In the genomic region with DNA sequence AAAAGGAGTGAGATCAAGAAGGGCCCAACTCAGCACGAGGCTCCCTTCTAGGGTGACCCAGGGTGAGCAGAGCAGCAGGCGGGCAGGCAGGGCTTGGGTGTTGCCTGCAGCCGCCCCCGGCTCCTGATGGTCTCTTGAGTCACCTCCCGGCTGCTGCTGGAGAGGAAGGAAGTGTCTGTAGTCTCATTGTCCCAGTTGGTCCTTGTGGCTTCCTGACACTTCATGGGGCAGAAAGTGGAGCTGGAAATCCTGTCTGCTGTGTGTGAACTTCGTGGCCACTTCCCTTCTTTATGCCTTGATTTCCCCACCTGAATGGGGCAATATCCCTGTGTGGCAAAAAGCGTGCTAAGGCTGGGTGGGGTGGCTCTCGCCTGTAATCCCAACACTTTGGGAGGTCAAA, we compare ENCODE assay signal across 9 cellular contexts. TPM values are rescaled to one million over a fixed set of nuclear protein-coding genes. Genes with fewer than 3 reads are reported as not detected.
DNase-seq lines count a peak whose midpoint lies in the region; ATAC-seq and TF ChIP-seq lines count a peak whose summit lies in the region.
"Had no signal": no experiment of that assay in that cellular context is flagged by ENCODE, and none has a peak within 500 bp of the region (broad histone marks: within the 10 kb centered on the region; RNA-seq: fewer than 3 reads in every experiment).

No MANE protein-coding gene starts in this region.

- no peak for DNase-seq in activated naive CD4-positive, alpha-beta T cell treated with anti-CD3 and anti-CD28 coated beads for 36 hours
- peak; percentile 44 for DNase-seq in activated CD4-positive, alpha-beta memory T cell treated with anti-CD3 and anti-CD28 coated beads for 36 hours
- DNase-seq in left cardiac atrium (peak; percentile 71), thoracic aorta (ENCODE audit: low spot score) (no peak), amniotic stem cell (lab: John Stamatoyannopoulos, UW) (no peak)
- DNase-seq: activated CD8-positive, alpha-beta memory T cell treated with anti-CD3 and anti-CD28 coated beads for 24 hours had no signal

- POLR2A ChIA-PET in activated CD4-positive, alpha-beta memory T cell treated with anti-CD3 and anti-CD28 coated beads for 36 hours (lab: Charles Lee) = interaction anchor here (0.6 kb wide), 1 partner anchor 25 kb away, joined by 3 read pairs; no protein-coding TSS in a partner anchor

- no peak for TF ChIP-seq CTCF in thoracic aorta (IDR thresholded peaks at IDR 0.05)

- intact Hi-C loops in activated naive CD4-positive, alpha-beta T cell treated with anti-CD3 and anti-CD28 coated beads for 36 hours (cut with micrococcal nuclease) = no loop called here
- intact Hi-C loops in activated CD4-positive, alpha-beta memory T cell treated with anti-CD3 and anti-CD28 coated beads for 36 hours (cut with micrococcal nuclease) = no loop called here
- intact Hi-C loops in left cardiac atrium (cut with DNase I) = no loop called here

- CTCF ChIA-PET in activated naive CD4-positive, alpha-beta T cell treated with anti-CD3 and anti-CD28 coated beads for 36 hours (lab: Charles Lee) = interaction anchor here (1.0 kb wide), 1 partner anchor 198 kb away, joined by 3 read pairs; no protein-coding TSS in a partner anchor
- CTCF ChIA-PET in activated CD4-positive, alpha-beta memory T cell treated with anti-CD3 and anti-CD28 coated beads for 36 hours (lab: Charles Lee) = interaction anchor here (1.4 kb wide), 1 partner anchor 18 kb away, joined by 3 read pairs; no protein-coding TSS in a partner anchor

- peaks cover 40 to 49% of the 10 kb centered on the region in 2 donors for H3K4me1 ChIP-seq in thoracic aorta (ENCODE audit: control insufficient read depth in 1 of 2, low read depth in 2 of 2)

- ATAC-seq in left cardiac atrium (peak in 1 of 2 donors; percentile 61), thoracic aorta (ENCODE audit: insufficient number of reproducible peaks, low FRiP score, low read depth) (no peak), GM21423 (IDR thresholded peaks at IDR 0.05; ENCODE audit: unreplicated experiment) (no peak), GM21737 (IDR thresholded peaks at IDR 0.05; ENCODE audit: unreplicated experiment) (no peak)

- peak overlapping the region; percentile 94 for H3K4me3 ChIP-seq in thoracic aorta

- H3K4me1 Mint-ChIP-seq in activated naive CD4-positive, alpha-beta T cell treated with anti-CD3 and anti-CD28 coated beads, Interleukin-2, amount 50 U/mL, for 24 hours = peaks cover 29% of the 10 kb centered on the region
- peaks cover 34% of the 10 kb centered on the region for H3K4me1 Mint-ChIP-seq in activated naive CD4-positive, alpha-beta T cell treated with anti-CD3 and anti-CD28 coated beads for 36 hours (ENCODE audit: low read depth)
- peaks cover 30% of the 10 kb centered on the region for H3K4me1 Mint-ChIP-seq in activated CD4-positive, alpha-beta memory T cell treated with anti-CD3 and anti-CD28 coated beads for 36 hours (ENCODE audit: low read depth)

- H3K27ac ChIP-seq in thoracic aorta = no peak overlapping the region

- no peaks in the 10 kb centered on the region for H3K9me3 Mint-ChIP-seq in activated naive CD4-positive, alpha-beta T cell treated with anti-CD3 and anti-CD28 coated beads, Interleukin-2, amount 50 U/mL, for 24 hours
- no peaks in the 10 kb centered on the region for H3K9me3 Mint-ChIP-seq in activated naive CD4-positive, alpha-beta T cell treated with anti-CD3 and anti-CD28 coated beads for 36 hours
- no peaks in the 10 kb centered on the region for H3K9me3 Mint-ChIP-seq in activated CD4-positive, alpha-beta memory T cell treated with anti-CD3 and anti-CD28 coated beads for 36 hours

- H3K9me3 ChIP-seq in thoracic aorta = no peaks in the 10 kb centered on the region

- H3K27me3 Mint-ChIP-seq in activated naive CD4-positive, alpha-beta T cell treated with anti-CD3 and anti-CD28 coated beads, Interleukin-2, amount 50 U/mL, for 24 hours = no peaks in the 10 kb centered on the region
- no peaks in the 10 kb centered on the region for H3K27me3 Mint-ChIP-seq in activated naive CD4-positive, alpha-beta T cell treated with anti-CD3 and anti-CD28 coated beads for 36 hours (ENCODE audit: low read depth)
- no peaks in the 10 kb centered on the region for H3K27me3 Mint-ChIP-seq in activated CD4-positive, alpha-beta memory T cell treated with anti-CD3 and anti-CD28 coated beads for 36 hours

- peaks cover 34% of the 10 kb centered on the region for H3K36me3 ChIP-seq in thoracic aorta

- H3K36me3 Mint-ChIP-seq in activated naive CD4-positive, alpha-beta T cell treated with anti-CD3 and anti-CD28 coated beads, Interleukin-2, amount 50 U/mL, for 24 hours = peaks cover 2% of the 10 kb centered on the region
- peaks cover 13% of the 10 kb centered on the region for H3K36me3 Mint-ChIP-seq in activated naive CD4-positive, alpha-beta T cell treated with anti-CD3 and anti-CD28 coated beads for 36 hours (ENCODE audit: low read depth)
- peaks cover 14% of the 10 kb centered on the region for H3K36me3 Mint-ChIP-seq in activated CD4-positive, alpha-beta memory T cell treated with anti-CD3 and anti-CD28 coated beads for 36 hours

- H3K27ac Mint-ChIP-seq in activated naive CD4-positive, alpha-beta T cell treated with anti-CD3 and anti-CD28 coated beads, Interleukin-2, amount 50 U/mL, for 24 hours = peak overlapping the region; percentile 35
- no peak overlapping the region for H3K27ac Mint-ChIP-seq in activated naive CD4-positive, alpha-beta T cell treated with anti-CD3 and anti-CD28 coated beads for 36 hours
- H3K27ac Mint-ChIP-seq in activated CD4-positive, alpha-beta memory T cell treated with anti-CD3 and anti-CD28 coated beads for 36 hours = peak overlapping the region; percentile 47

- H3K27me3 ChIP-seq in thoracic aorta (replicated peaks; ENCODE audit: insufficient read depth) = no peaks in the 10 kb centered on the region

- peak overlapping the region; percentile 85 for H3K4me3 Mint-ChIP-seq in activated naive CD4-positive, alpha-beta T cell treated with anti-CD3 and anti-CD28 coated beads, Interleukin-2, amount 50 U/mL, for 24 hours
- no peak overlapping the region for H3K4me3 Mint-ChIP-seq in activated naive CD4-positive, alpha-beta T cell treated with anti-CD3 and anti-CD28 coated beads for 36 hours
- H3K4me3 Mint-ChIP-seq in activated CD4-positive, alpha-beta memory T cell treated with anti-CD3 and anti-CD28 coated beads for 36 hours = no peak overlapping the region

RNA-seq across cellular contexts. Expression of gene MAP1S, which starts 2.5 kb away (rescaled TPM):
- 10 to 100 TPM; 46.8 to 51.8 TPM for total RNA-seq in activated naive CD4-positive, alpha-beta T cell treated with anti-CD3 and anti-CD28 coated beads for 36 hours
- 10 to 100 TPM; 63.0 to 71.2 TPM for total RNA-seq in activated CD4-positive, alpha-beta memory T cell treated with anti-CD3 and anti-CD28 coated beads for 36 hours
- total RNA-seq in left cardiac atrium (10 to 100 TPM; 33.6 to 40.8 TPM), thoracic aorta (10 to 100 TPM; 31.7 to 42.9 TPM)

RNA-seq across cellular contexts. Expression of gene FCHO1, which starts 29.5 kb away (rescaled TPM):
- total RNA-seq in activated naive CD4-positive, alpha-beta T cell treated with anti-CD3 and anti-CD28 coated beads for 36 hours = 10 to 100 TPM; 48.9 to 56.8 TPM
- total RNA-seq in activated CD4-positive, alpha-beta memory T cell treated with anti-CD3 and anti-CD28 coated beads for 36 hours = 10 to 100 TPM; 54.3 to 54.5 TPM
- total RNA-seq in left cardiac atrium (1 to 10 TPM; 1.5 to 1.8 TPM), thoracic aorta (1 to 10 TPM; 8.5 to 8.9 TPM)

RNA-seq across cellular contexts. Expression of gene UNC13A, which starts 33.7 kb away (rescaled TPM):
- under 1 TPM in 1 of 2 experiments, not detected in 1; 0.12 TPM for total RNA-seq in activated naive CD4-positive, alpha-beta T cell treated with anti-CD3 and anti-CD28 coated beads for 36 hours
- under 1 TPM; 0.02 TPM for total RNA-seq in activated CD4-positive, alpha-beta memory T cell treated with anti-CD3 and anti-CD28 coated beads for 36 hours
- under 1 TPM; 0.03 to 0.16 TPM for total RNA-seq in left cardiac atrium
- total RNA-seq in thoracic aorta = 1 to 10 TPM; 2.1 to 7.7 TPM

Comparison
In these comparisons a context has a peak if more than half of its experiments do, and no peak if none do; other contexts are left out.
1. DNase-seq: peak in activated CD4-positive, alpha-beta memory T cell treated with anti-CD3 and anti-CD28 coated beads for 36 hours (single experiment) and left cardiac atrium (single experiment); none in activated naive CD4-positive, alpha-beta T cell treated with anti-CD3 and anti-CD28 coated beads for 36 hours (single experiment), thoracic aorta (single experiment) and amniotic stem cell (single experiment).
2. RNA of gene FCHO1, which starts 29.5 kb away (total RNA-seq): 48.9 to 56.8 TPM in activated naive CD4-positive, alpha-beta T cell treated with anti-CD3 and anti-CD28 coated beads for 36 hours and 54.3 to 54.5 TPM in activated CD4-positive, alpha-beta memory T cell treated with anti-CD3 and anti-CD28 coated beads for 36 hours; 8.5 to 8.9 TPM in thoracic aorta and 1.5 to 1.8 TPM in left cardiac atrium; every median in the first group is over 4 times any median in the second.